Comparison of ENCODE assay signal across 1 cellular context in the genomic region with DNA sequence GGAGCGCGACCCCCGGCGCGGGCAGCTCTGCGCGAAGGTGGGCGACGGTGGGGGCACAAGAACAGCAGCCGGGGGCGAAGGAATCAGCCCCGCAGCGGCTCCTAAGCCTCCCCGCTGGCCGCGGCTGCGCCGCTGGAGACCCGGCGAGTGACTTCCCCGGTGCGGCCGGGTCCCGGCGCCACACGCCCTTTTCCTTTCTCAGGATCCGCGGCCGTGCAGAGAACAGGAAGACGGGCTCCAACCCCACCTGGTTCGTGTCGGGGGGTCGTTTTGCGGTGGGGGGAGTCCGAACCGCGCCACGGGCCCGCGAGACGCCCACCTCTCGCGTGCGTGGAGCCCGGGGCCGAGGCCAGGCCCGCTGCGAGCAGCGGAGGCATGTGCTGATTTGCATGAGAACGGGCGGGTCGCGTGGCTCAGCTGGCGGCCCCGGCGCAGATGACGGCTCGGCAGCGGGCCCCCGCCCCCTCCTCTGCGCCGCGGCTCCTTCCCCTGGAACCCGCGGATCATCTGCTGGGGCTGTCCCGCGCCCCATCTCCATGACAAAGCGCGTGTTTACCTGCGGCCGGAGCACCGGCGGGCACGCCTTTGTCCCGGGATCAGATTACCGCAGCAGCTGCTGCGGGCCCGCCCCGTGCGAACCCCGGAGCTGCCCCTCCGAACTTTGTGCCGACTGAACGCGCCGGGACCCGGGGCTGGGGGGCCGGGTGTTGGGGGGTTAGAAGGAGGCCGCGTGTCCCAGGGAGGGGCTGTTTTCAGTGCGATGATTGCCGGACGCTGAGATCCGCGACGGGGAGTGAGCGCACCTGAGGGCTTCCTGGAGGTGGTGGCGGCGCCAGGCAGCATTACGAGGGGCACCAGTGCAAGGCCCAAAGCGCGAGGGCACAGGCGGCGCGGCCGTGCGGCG.
TF ChIP-seq lines count a peak whose summit lies in the region.

No MANE protein-coding gene starts in this region.

TF ChIP-seq in HepG2, 621 proteins besides CTCF, POLR2A, EP300 and RAD21 (continued from another document):
- TF ChIP-seq ZBTB38 (CRISPR knock-in tag; IDR thresholded peaks at IDR 0.05) (0 out of 2 replicates have a peak, but pooled peaks have one; percentile 24), ZBTB21 (CRISPR knock-in tag; IDR thresholded peaks at IDR 0.05) (no peak), ZSCAN29 (CRISPR knock-in tag; conservative IDR thresholded peaks at IDR 0.05) (no peak), LCORL (IDR thresholded peaks at IDR 0.05) (no peak), LCORL (CRISPR knock-in tag; IDR thresholded peaks at IDR 0.05) (no peak), MTA3 (CRISPR knock-in tag; IDR thresholded peaks at IDR 0.05) (no peak), NR2C2 (CRISPR knock-in tag; IDR thresholded peaks at IDR 0.05; ENCODE audit: borderline replicate concordance) (no peak), TBX2 (CRISPR knock-in tag; IDR thresholded peaks at IDR 0.05; ENCODE audit: borderline replicate concordance) (peak; percentile 76; the same call in 1 of the 2 replicates), DNMT3B (CRISPR knock-in tag; conservative IDR thresholded peaks at IDR 0.05) (no peak), MIXL1 (CRISPR knock-in tag; IDR thresholded peaks at IDR 0.05) (no peak), TSC22D2 (CRISPR knock-in tag; IDR thresholded peaks at IDR 0.05; ENCODE audit: borderline replicate concordance) (no peak), ZNF329 (CRISPR knock-in tag; IDR thresholded peaks at IDR 0.05; ENCODE audit: low read depth) (0 out of 2 replicates have a peak, but pooled peaks have one; percentile 20), ZNF34 (CRISPR knock-in tag; IDR thresholded peaks at IDR 0.05; ENCODE audit: borderline replicate concordance) (no peak), FOXA1 (IDR thresholded peaks at IDR 0.05) (no peak), FOXA1 (CRISPR knock-in tag; IDR thresholded peaks at IDR 0.05) (peak; percentile 64)
- TF ChIP-seq, protein P1, sequence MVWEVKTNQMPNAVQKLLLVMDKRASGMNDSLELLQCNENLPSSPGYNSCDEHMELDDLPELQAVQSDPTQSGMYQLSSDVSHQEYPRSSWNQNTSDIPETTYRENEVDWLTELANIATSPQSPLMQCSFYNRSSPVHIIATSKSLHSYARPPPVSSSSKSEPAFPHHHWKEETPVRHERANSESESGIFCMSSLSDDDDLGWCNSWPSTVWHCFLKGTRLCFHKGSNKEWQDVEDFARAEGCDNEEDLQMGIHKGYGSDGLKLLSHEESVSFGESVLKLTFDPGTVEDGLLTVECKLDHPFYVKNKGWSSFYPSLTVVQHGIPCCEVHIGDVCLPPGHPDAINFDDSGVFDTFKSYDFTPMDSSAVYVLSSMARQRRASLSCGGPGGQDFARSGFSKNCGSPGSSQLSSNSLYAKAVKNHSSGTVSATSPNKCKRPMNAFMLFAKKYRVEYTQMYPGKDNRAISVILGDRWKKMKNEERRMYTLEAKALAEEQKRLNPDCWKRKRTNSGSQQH (CRISPR knock-in tag; IDR thresholded peaks at IDR 0.05; ENCODE audit: low read depth), result no peak
- TF ChIP-seq, protein P2, sequence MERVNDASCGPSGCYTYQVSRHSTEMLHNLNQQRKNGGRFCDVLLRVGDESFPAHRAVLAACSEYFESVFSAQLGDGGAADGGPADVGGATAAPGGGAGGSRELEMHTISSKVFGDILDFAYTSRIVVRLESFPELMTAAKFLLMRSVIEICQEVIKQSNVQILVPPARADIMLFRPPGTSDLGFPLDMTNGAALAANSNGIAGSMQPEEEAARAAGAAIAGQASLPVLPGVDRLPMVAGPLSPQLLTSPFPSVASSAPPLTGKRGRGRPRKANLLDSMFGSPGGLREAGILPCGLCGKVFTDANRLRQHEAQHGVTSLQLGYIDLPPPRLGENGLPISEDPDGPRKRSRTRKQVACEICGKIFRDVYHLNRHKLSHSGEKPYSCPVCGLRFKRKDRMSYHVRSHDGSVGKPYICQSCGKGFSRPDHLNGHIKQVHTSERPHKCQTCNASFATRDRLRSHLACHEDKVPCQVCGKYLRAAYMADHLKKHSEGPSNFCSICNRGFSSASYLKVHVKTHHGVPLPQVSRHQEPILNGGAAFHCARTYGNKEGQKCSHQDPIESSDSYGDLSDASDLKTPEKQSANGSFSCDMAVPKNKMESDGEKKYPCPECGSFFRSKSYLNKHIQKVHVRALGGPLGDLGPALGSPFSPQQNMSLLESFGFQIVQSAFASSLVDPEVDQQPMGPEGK (CRISPR knock-in tag; IDR thresholded peaks at IDR 0.05), result peak; percentile 87
- TF ChIP-seq, protein P3, sequence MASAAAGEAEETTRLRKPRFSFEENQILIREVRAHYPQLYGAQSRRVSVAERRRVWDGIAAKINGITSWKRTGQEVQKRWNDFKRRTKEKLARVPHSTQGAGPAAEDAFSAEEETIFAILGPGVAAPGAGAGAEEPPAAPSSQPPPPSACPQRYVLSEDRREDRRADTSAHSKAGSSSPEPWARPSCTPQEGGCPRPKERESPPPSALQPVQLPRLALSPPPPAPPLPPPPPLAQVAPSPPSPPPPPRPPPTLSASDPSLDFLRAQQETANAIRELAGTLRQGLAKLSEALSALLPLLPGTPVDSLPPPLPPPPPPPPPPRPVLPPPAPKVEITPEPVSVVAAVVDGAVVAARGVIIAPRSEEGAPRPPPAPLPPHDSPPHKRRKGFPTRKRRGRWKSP (CRISPR knock-in tag; IDR thresholded peaks at IDR 0.05), result peak; percentile 76; the same call in 1 of the 2 replicates
- TF ChIP-seq, protein P4, sequence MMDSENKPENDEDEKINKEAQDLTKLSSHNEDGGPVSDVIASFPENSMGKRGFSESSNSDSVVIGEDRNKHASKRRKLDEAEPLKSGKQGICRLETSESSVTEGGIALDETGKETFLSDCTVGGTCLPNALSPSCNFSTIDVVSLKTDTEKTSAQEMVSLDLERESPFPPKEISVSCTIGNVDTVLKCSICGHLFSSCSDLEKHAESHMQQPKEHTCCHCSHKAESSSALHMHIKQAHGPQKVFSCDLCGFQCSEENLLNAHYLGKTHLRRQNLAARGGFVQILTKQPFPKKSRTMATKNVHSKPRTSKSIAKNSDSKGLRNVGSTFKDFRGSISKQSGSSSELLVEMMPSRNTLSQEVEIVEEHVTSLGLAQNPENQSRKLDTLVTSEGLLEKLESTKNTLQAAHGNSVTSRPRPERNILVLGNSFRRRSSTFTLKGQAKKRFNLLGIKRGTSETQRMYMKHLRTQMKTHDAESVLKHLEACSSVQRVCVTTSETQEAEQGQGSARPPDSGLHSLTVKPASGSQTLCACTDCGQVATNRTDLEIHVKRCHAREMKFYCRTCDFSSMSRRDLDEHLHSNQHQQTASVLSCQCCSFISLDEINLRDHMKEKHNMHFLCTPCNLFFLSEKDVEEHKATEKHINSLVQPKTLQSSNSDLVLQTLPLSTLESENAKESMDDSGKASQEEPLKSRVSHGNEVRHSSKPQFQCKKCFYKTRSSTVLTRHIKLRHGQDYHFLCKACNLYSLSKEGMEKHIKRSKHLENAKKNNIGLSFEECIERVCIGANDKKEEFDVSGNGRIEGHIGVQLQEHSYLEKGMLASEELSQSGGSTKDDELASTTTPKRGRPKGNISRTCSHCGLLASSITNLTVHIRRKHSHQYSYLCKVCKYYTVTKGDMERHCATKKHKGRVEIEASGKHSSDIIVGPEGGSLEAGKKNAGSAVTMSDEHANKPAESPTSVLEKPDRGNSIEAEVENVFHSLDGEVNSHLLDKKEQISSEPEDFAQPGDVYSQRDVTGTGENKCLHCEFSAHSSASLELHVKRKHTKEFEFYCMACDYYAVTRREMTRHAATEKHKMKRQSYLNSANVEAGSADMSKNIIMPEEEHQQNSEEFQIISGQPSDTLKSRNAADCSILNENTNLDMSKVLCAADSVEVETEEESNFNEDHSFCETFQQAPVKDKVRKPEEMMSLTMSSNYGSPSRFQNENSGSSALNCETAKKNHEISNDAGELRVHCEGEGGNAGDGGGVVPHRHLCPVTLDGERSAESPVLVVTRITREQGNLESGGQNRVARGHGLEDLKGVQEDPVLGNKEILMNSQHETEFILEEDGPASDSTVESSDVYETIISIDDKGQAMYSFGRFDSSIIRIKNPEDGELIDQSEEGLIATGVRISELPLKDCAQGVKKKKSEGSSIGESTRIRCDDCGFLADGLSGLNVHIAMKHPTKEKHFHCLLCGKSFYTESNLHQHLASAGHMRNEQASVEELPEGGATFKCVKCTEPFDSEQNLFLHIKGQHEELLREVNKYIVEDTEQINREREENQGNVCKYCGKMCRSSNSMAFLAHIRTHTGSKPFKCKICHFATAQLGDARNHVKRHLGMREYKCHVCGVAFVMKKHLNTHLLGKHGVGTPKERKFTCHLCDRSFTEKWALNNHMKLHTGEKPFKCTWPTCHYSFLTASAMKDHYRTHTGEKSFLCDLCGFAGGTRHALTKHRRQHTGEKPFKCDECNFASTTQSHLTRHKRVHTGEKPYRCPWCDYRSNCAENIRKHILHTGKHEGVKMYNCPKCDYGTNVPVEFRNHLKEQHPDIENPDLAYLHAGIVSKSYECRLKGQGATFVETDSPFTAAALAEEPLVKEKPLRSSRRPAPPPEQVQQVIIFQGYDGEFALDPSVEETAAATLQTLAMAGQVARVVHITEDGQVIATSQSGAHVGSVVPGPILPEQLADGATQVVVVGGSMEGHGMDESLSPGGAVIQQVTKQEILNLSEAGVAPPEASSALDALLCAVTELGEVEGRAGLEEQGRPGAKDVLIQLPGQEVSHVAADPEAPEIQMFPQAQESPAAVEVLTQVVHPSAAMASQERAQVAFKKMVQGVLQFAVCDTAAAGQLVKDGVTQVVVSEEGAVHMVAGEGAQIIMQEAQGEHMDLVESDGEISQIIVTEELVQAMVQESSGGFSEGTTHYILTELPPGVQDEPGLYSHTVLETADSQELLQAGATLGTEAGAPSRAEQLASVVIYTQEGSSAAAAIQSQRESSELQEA (CRISPR knock-in tag; IDR thresholded peaks at IDR 0.05; ENCODE audit: not compliant biosample characterization), result peak; percentile 77
- TF ChIP-seq, protein P5, sequence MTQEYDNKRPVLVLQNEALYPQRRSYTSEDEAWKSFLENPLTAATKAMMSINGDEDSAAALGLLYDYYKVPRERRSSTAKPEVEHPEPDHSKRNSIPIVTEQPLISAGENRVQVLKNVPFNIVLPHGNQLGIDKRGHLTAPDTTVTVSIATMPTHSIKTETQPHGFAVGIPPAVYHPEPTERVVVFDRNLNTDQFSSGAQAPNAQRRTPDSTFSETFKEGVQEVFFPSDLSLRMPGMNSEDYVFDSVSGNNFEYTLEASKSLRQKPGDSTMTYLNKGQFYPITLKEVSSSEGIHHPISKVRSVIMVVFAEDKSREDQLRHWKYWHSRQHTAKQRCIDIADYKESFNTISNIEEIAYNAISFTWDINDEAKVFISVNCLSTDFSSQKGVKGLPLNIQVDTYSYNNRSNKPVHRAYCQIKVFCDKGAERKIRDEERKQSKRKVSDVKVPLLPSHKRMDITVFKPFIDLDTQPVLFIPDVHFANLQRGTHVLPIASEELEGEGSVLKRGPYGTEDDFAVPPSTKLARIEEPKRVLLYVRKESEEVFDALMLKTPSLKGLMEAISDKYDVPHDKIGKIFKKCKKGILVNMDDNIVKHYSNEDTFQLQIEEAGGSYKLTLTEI (CRISPR knock-in tag; conservative IDR thresholded peaks at IDR 0.05), result no peak
